ENCODE assay signal across 8 cellular contexts in the genomic region with DNA sequence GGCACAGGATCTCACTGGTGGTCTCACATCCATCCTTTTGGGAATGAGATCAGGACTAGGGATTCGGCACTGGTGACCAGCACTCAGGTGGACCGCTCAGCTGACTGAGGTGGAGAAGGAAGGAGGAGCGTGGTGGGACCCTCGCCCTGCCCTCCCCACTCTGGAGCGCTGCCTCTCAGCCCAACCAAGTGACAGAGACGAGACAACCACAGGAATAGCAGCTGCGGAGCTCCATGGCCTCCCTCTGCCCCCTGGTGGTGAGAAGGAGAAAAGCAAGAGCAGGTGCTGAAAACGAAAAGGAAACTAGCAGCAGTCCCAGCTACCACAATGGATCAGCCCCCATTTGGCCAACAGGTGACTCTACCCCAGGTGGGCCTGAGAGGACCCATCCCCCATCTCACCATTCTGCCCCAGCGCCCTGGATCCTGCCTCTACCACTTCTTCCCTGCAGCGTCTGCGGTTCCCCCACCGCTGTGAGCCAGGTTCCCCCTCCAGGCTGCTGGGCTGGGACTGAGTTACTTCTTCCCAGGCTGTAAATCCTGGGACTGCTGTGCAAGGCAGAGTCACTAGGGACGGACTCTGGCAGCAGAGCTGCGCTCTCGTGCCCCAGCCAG. TPM values are rescaled to one million over a fixed set of nuclear protein-coding genes. Genes with fewer than 3 reads are reported as not detected.
DNase-seq lines count a peak whose midpoint lies in the region; ATAC-seq, FAIRE-seq and TF ChIP-seq lines count a peak whose summit lies in the region.
"Not testable (repeated sequence)": the region's sequence is repeated elsewhere in the genome, so short reads cannot be mapped to it uniquely, and the experiment has no call there.

A gene with protein sequence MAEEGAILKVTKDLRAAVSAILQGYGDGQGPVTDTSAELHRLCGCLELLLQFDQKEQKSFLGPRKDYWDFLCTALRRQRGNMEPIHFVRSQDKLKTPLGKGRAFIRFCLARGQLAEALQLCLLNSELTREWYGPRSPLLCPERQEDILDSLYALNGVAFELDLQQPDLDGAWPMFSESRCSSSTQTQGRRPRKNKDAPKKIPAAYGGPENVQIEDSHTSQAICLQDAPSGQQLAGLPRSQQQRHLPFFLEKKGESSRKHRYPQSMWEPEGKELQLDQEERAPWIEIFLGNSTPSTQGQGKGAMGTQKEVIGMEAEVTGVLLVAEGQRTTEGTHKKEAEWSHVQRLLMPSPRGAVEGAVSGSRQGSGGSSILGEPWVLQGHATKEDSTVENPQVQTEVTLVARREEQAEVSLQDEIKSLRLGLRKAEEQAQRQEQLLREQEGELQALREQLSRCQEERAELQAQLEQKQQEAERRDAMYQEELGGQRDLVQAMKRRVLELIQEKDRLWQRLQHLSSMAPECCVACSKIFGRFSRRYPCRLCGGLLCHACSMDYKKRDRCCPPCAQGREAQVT (plus strand): TSS at position 533 of the 614 bp plus-strand sequence. CDS start 1,353 bp downstream, outside the sequence.

- not testable (repeated sequence) for H3K4me1 Mint-ChIP-seq in activated T-helper 1 cell treated with anti-CD3 and anti-CD28 coated beads, Interleukin-12 subunit alpha, Interleukin-12 subunit beta, Interleukin-2, Interleukin-4 antibody, amounts not matched to agents 30 ng/mL and 10 ng/mL and 1 ng/mL, durations not matched to agents 14 hours and 24 hours and 36 hours (ENCODE audit: low read depth)
- H3K4me1 Mint-ChIP-seq in natural killer cell treated with Interleukin-12 subunit alpha and Interleukin-12 subunit beta and Interleukin-15 and Interleukin-18, amount 100 ng/mL, for 72 hours (ENCODE audit: low read depth in 2 of 2): peaks cover 4 to 24% of the 10 kb centered on the region in 2 donors

- not testable (repeated sequence) for H3K9me3 Mint-ChIP-seq in activated T-helper 1 cell treated with anti-CD3 and anti-CD28 coated beads, Interleukin-12 subunit alpha, Interleukin-12 subunit beta, Interleukin-2, Interleukin-4 antibody, amounts not matched to agents 30 ng/mL and 10 ng/mL and 1 ng/mL, durations not matched to agents 14 hours and 24 hours and 36 hours; natural killer cell treated with Interleukin-12 subunit alpha and Interleukin-12 subunit beta and Interleukin-15 and Interleukin-18, amount 100 ng/mL, for 72 hours

- H3K4me3 ChIP-seq in LNCaP clone FGC (ENCODE audit: low read depth, low read length): peak within 1 kb of the TSS; percentile 36
- peak within 1 kb of the TSS; percentile 56 for H3K4me3 ChIP-seq in fibroblast of the aortic adventitia (ENCODE audit: low read depth, low read length)

- peak within 1 kb of the TSS; percentile 49 for H3K4me3 Mint-ChIP-seq in activated T-helper 1 cell treated with anti-CD3 and anti-CD28 coated beads, Interleukin-12 subunit alpha, Interleukin-12 subunit beta, Interleukin-2, Interleukin-4 antibody, amounts not matched to agents 30 ng/mL and 10 ng/mL and 1 ng/mL, durations not matched to agents 14 hours and 24 hours and 36 hours
- H3K4me3 Mint-ChIP-seq in natural killer cell treated with Interleukin-12 subunit alpha and Interleukin-12 subunit beta and Interleukin-15 and Interleukin-18, amount 100 ng/mL, for 72 hours: peak within 1 kb of the TSS; percentile 41

- not testable (repeated sequence) for H3K36me3 Mint-ChIP-seq in activated T-helper 1 cell treated with anti-CD3 and anti-CD28 coated beads, Interleukin-12 subunit alpha, Interleukin-12 subunit beta, Interleukin-2, Interleukin-4 antibody, amounts not matched to agents 30 ng/mL and 10 ng/mL and 1 ng/mL, durations not matched to agents 14 hours and 24 hours and 36 hours (ENCODE audit: low read depth); natural killer cell treated with Interleukin-12 subunit alpha and Interleukin-12 subunit beta and Interleukin-15 and Interleukin-18, amount 100 ng/mL, for 72 hours

- FAIRE-seq in H54 (lab: Jason Lieb, UNC): not testable (repeated sequence)

- H3K27me3 Mint-ChIP-seq in activated T-helper 1 cell treated with anti-CD3 and anti-CD28 coated beads, Interleukin-12 subunit alpha, Interleukin-12 subunit beta, Interleukin-2, Interleukin-4 antibody, amounts not matched to agents 30 ng/mL and 10 ng/mL and 1 ng/mL, durations not matched to agents 14 hours and 24 hours and 36 hours (ENCODE audit: insufficient read depth); natural killer cell treated with Interleukin-12 subunit alpha and Interleukin-12 subunit beta and Interleukin-15 and Interleukin-18, amount 100 ng/mL, for 72 hours: not testable (repeated sequence)

- intact Hi-C loops in activated T-helper 1 cell treated with anti-CD3 and anti-CD28 coated beads, Interleukin-12 subunit alpha, Interleukin-12 subunit beta, Interleukin-2, Interleukin-4 antibody, amounts not matched to agents 30 ng/mL and 10 ng/mL and 1 ng/mL, durations not matched to agents 14 hours and 24 hours and 36 hours (cut with micrococcal nuclease): loop anchor here (1.0 to 2.0 kb wide), 3 partner anchors 34 to 284 kb away; no protein-coding TSS in a partner anchor

- ATAC-seq in natural killer cell treated with Interleukin-12 subunit alpha and Interleukin-12 subunit beta and Interleukin-15 and Interleukin-18, amount 100 ng/mL, for 72 hours: peak; percentile 76 to 81

- TF ChIP-seq CTCF in LNCaP clone FGC (IDR thresholded peaks at IDR 0.05; ENCODE audit: control insufficient read depth, extremely low read depth, insufficient read depth) (peak; percentile 75), fibroblast of the aortic adventitia (IDR thresholded peaks at IDR 0.05; ENCODE audit: insufficient read depth, low read length) (peak; percentile 76)

- peak; percentile 73 for DNase-seq in Daoy (ENCODE audit: low read depth)
- DNase-seq in H54 (ENCODE audit: insufficient read length, low spot score): peak; percentile 46
- peak; percentile 10 for DNase-seq in LNCaP clone FGC (ENCODE audit: low read depth)
- peak; percentile 59 for DNase-seq in RPMI7951 (ENCODE audit: low read depth)
- peak; percentile 60 for DNase-seq in activated T-helper 1 cell treated with anti-CD3 and anti-CD28 coated beads, Interleukin-12 subunit alpha, Interleukin-12 subunit beta, Interleukin-2, Interleukin-4 antibody, amounts not matched to agents 30 ng/mL and 10 ng/mL and 1 ng/mL, durations not matched to agents 14 hours and 24 hours and 36 hours (ENCODE audit: low spot score)
- peak; percentile 65 for DNase-seq in fibroblast of the aortic adventitia (ENCODE audit: low read depth)
- DNase-seq in natural killer cell treated with Interleukin-12 subunit alpha and Interleukin-12 subunit beta and Interleukin-15 and Interleukin-18, amount 100 ng/mL, for 72 hours (ENCODE audit: low spot score): peak; percentile 74
- peak; percentile 38 for DNase-seq in stimulated activated naive CD4-positive, alpha-beta T cell treated with Interleukin-2 at 50 U/mL for 16 hours (lab: John Stamatoyannopoulos, UW)

- H3K27ac Mint-ChIP-seq in activated T-helper 1 cell treated with anti-CD3 and anti-CD28 coated beads, Interleukin-12 subunit alpha, Interleukin-12 subunit beta, Interleukin-2, Interleukin-4 antibody, amounts not matched to agents 30 ng/mL and 10 ng/mL and 1 ng/mL, durations not matched to agents 14 hours and 24 hours and 36 hours: peak within 1 kb of the TSS; percentile 40
- peak within 1 kb of the TSS in 1 of 2 donors; percentile 21 for H3K27ac Mint-ChIP-seq in natural killer cell treated with Interleukin-12 subunit alpha and Interleukin-12 subunit beta and Interleukin-15 and Interleukin-18, amount 100 ng/mL, for 72 hours

- TF ChIP-seq POLR2A in H54 (IDR thresholded peaks at IDR 0.05; ENCODE audit: low read depth, low read length): not testable (repeated sequence)

RNA-seq across cellular contexts. Expression of the gene that starts here (rescaled TPM):
- total RNA-seq in Daoy (2014; rRNA removed; shearing (Covaris generic)): not detected in 2 replicates
- total RNA-seq in RPMI7951 (2014; rRNA removed; shearing (Covaris generic)): not detected in 2 replicates
- total RNA-seq in activated T-helper 1 cell treated with anti-CD3 and anti-CD28 coated beads, Interleukin-12 subunit alpha, Interleukin-12 subunit beta, Interleukin-2, Interleukin-4 antibody, amounts not matched to agents 30 ng/mL and 10 ng/mL and 1 ng/mL, durations not matched to agents 14 hours and 24 hours and 36 hours: 0.64 and 0.67 TPM in 2 replicates
- not detected in 2 replicates for total RNA-seq in fibroblast of the aortic adventitia (ENCODE audit: low replicate concordance)
- under 1 TPM in 1 of 2 donors, not detected in 1; 0.86 TPM for total RNA-seq in natural killer cell treated with Interleukin-12 subunit alpha and Interleukin-12 subunit beta and Interleukin-15 and Interleukin-18, amount 100 ng/mL, for 72 hours

Comparison
In these comparisons a context has a peak if more than half of its experiments do, and no peak if none do; other contexts are left out.
1. Peak in every context shown above with its lines: DNase-seq, ATAC-seq and H3K4me3 ChIP-seq.
2. Peak in DNase-seq in Daoy; RNA of the gene not detected or under 1 TPM.
3. Peak in DNase-seq in RPMI7951; RNA of the gene not detected or under 1 TPM.
4. Peak in DNase-seq in activated T-helper 1 cell treated with anti-CD3 and anti-CD28 coated beads, Interleukin-12 subunit alpha, Interleukin-12 subunit beta, Interleukin-2, Interleukin-4 antibody, amounts not matched to agents 30 ng/mL and 10 ng/mL and 1 ng/mL, durations not matched to agents 14 hours and 24 hours and 36 hours; RNA of the gene not detected or under 1 TPM.
5. Peak in DNase-seq and H3K4me3 ChIP-seq in fibroblast of the aortic adventitia; RNA of the gene not detected or under 1 TPM.
6. Peak in DNase-seq and ATAC-seq in natural killer cell treated with Interleukin-12 subunit alpha and Interleukin-12 subunit beta and Interleukin-15 and Interleukin-18, amount 100 ng/mL, for 72 hours; RNA of the gene not detected or under 1 TPM.
7. DNase-seq: peak in every context shown above with its lines; median percentile 74 in natural killer cell treated with Interleukin-12 subunit alpha and Interleukin-12 subunit beta and Interleukin-15 and Interleukin-18, amount 100 ng/mL, for 72 hours; 73 in Daoy; 65 in fibroblast of the aortic adventitia; 60 in activated T-helper 1 cell treated with anti-CD3 and anti-CD28 coated beads, Interleukin-12 subunit alpha, Interleukin-12 subunit beta, Interleukin-2, Interleukin-4 antibody, amounts not matched to agents 30 ng/mL and 10 ng/mL and 1 ng/mL, durations not matched to agents 14 hours and 24 hours and 36 hours; 59 in RPMI7951; 46 in H54; 38 in stimulated activated naive CD4-positive, alpha-beta T cell treated with Interleukin-2 at 50 U/mL for 16 hours; 10 in LNCaP clone FGC.